ENCODE assay signal across 8 cellular contexts in genomic region chr2:55910077-55910476, GRCh38. TPM values are rescaled to one million over a fixed set of nuclear protein-coding genes. Genes with fewer than 3 reads are reported as not detected.
"Had no signal": no experiment of that assay in that cellular context is flagged by ENCODE, and none has a peak within 500 bp of the region (broad histone marks: within the 10 kb centered on the region; RNA-seq: fewer than 3 reads in every experiment).

No MANE protein-coding gene starts in this region.

- H3K4me2 ChIP-seq: GM23338 had no signal

- ATAC-seq: GM23338 had no signal

- DNase-seq: H9, HCEC 1CT, KG1 had no signal

- H3K4me3 ChIP-seq: GM23338 had no signal

- H2AFZ ChIP-seq: GM23338 had no signal

- H3K27ac ChIP-seq: HL-60 had no signal

- FAIRE-seq: H1, H54 had no signal

RNA-seq across cellular contexts. Expression of gene EFEMP1, which starts 13.5 kb away (rescaled TPM):
- polyA plus RNA-seq: IgD-negative memory B cell had no signal
